9 cellular contexts compared by ENCODE assay signal in genomic region chr6:25136879-25137278, GRCh38.
DNase-seq lines count a peak whose midpoint lies in the region; ATAC-seq and TF ChIP-seq lines count a peak whose summit lies in the region.
"Had no signal": no experiment of that assay in that cellular context is flagged by ENCODE, and none has a peak within 500 bp of the region (broad histone marks: within the 10 kb centered on the region; RNA-seq: fewer than 3 reads in every experiment).

No MANE protein-coding gene starts in this region.

- 0% methylated on average over 1 of the region's 2 CpGs for WGBS in right lobe of liver (ENCODE audit: insufficient coverage, low coverage, low lambda C conversion rate, missing lambda C conversion rate)

- H3K9me3 ChIP-seq in right lobe of liver: no peaks in the 10 kb centered on the region
- no peaks in the 10 kb centered on the region for H3K9me3 ChIP-seq in tibial artery
- peaks cover 21% of the 10 kb centered on the region for H3K9me3 ChIP-seq in neural progenitor cell (ENCODE audit: low read depth)

- no peaks in the 10 kb centered on the region for H3K36me3 ChIP-seq in right lobe of liver
- H3K36me3 ChIP-seq in tibial artery: no peaks in the 10 kb centered on the region
- H3K36me3 ChIP-seq in neural progenitor cell: no peaks in the 10 kb centered on the region

- peak overlapping the region; percentile 37 to 64 (median 61) for H3K27ac ChIP-seq in right lobe of liver
- peak overlapping the region; percentile 86 for H3K27ac ChIP-seq in tibial artery
- H3K27ac ChIP-seq in neural progenitor cell: no peak overlapping the region

- no peaks in the 10 kb centered on the region for H3K27me3 ChIP-seq in right lobe of liver
- H3K27me3 ChIP-seq in tibial artery: no peaks in the 10 kb centered on the region
- H3K27me3 ChIP-seq in neural progenitor cell: no peaks in the 10 kb centered on the region

- H3K4me3 ChIP-seq in right lobe of liver (peak overlapping the region in 2 of 3 donors; percentile 6 to 10), tibial artery (peak overlapping the region; percentile 53), neural progenitor cell (no peak overlapping the region)

- intact Hi-C loops in right lobe of liver (cut with DNase I) (no loop called here), tibial artery (cut with DNase I; ENCODE audit: low total_unique reads) (loop anchor here (5.0 kb wide), 1 partner anchor 40 kb away; no protein-coding TSS in a partner anchor)

- ATAC-seq in right lobe of liver (peak; percentile 57 to 78 (median 62)), HG02759 (IDR thresholded peaks at IDR 0.05; ENCODE audit: unreplicated experiment) (no peak)

- TF ChIP-seq CTCF in right lobe of liver (IDR thresholded peaks at IDR 0.05) (no peak), tibial artery (IDR thresholded peaks at IDR 0.05) (no peak), neural progenitor cell (IDR thresholded peaks at IDR 0.05) (no peak)

- H2AFZ ChIP-seq in neural progenitor cell (replicated peaks): no peak overlapping the region

- no peak overlapping the region for H3K4me2 ChIP-seq in neural progenitor cell

- H3K27me3 Mint-ChIP-seq in activated T-cell treated with anti-CD3 and anti-CD28 coated beads, Interleukin-2, amount 50 U/mL, for 24 hours: no peaks in the 10 kb centered on the region
- no peaks in the 10 kb centered on the region for H3K27me3 Mint-ChIP-seq in neural progenitor cell (ENCODE audit: insufficient read depth, low read depth)

- H3K4me1 ChIP-seq in right lobe of liver (peaks cover 0 to 7% (median 2%) of the 10 kb centered on the region in 4 donors), tibial artery (peaks cover 0 to 67% (median 21%) of the 10 kb centered on the region in 4 donors), neural progenitor cell (no peaks in the 10 kb centered on the region)

- peaks cover 10% of the 10 kb centered on the region for H3K9me3 Mint-ChIP-seq in activated T-cell treated with anti-CD3 and anti-CD28 coated beads, Interleukin-2, amount 50 U/mL, for 24 hours
- H3K9me3 Mint-ChIP-seq in neural progenitor cell: peaks cover 14% of the 10 kb centered on the region

- peaks cover 53% of the 10 kb centered on the region for H3K4me1 Mint-ChIP-seq in activated T-cell treated with anti-CD3 and anti-CD28 coated beads, Interleukin-2, amount 50 U/mL, for 24 hours (ENCODE audit: low read depth)
- H3K4me1 Mint-ChIP-seq in neural progenitor cell: no peaks in the 10 kb centered on the region

- no peaks in the 10 kb centered on the region for H3K79me2 ChIP-seq in neural progenitor cell (ENCODE audit: low read depth)

- peaks cover 62% of the 10 kb centered on the region for H3K36me3 Mint-ChIP-seq in activated T-cell treated with anti-CD3 and anti-CD28 coated beads, Interleukin-2, amount 50 U/mL, for 24 hours (ENCODE audit: low read depth)
- H3K36me3 Mint-ChIP-seq in neural progenitor cell: peaks cover 1% of the 10 kb centered on the region

- H3F3A ChIP-seq in neural progenitor cell (ENCODE audit: low read depth): no peaks in the 10 kb centered on the region

- TF ChIP-seq POLR2A in right lobe of liver (IDR thresholded peaks at IDR 0.05): peak; percentile 14

- peak overlapping the region; percentile 100 for H3K27ac Mint-ChIP-seq in activated T-cell treated with anti-CD3 and anti-CD28 coated beads, Interleukin-2, amount 50 U/mL, for 24 hours
- H3K27ac Mint-ChIP-seq in neural progenitor cell: no peak overlapping the region

- no peaks in the 10 kb centered on the region for H4K20me1 ChIP-seq in neural progenitor cell (ENCODE audit: low read depth)

- H3K4me3 Mint-ChIP-seq in activated T-cell treated with anti-CD3 and anti-CD28 coated beads, Interleukin-2, amount 50 U/mL, for 24 hours: peak overlapping the region; percentile 91
- no peak overlapping the region for H3K4me3 Mint-ChIP-seq in neural progenitor cell

- no peak overlapping the region for H3K9ac ChIP-seq in neural progenitor cell

- DNase-seq in activated T-cell treated with anti-CD3 and anti-CD28 coated beads, Interleukin-2, amount 50 U/mL, for 24 hours: peak; percentile 41
- no peak for DNase-seq in activated T-cell treated with anti-CD3 and anti-CD28 coated beads, Interleukin-2, amount 50 U/mL, for 1 hour
- peak; percentile 34 for DNase-seq in amniotic epithelial cell (ENCODE audit: low read depth)
- DNase-seq in right lobe of liver: no peak
- peak in 1 of 2 donors; percentile 31 for DNase-seq in tibial artery
- DNase-seq in NCI-H774 (lab: John Stamatoyannopoulos, UW): no peak
- no peak for DNase-seq in neural progenitor cell (ENCODE audit: low spot score)
- DNase-seq: NCI-H1930 had no signal

Comparison
In these comparisons a context has a peak if more than half of its experiments do, and no peak if none do; other contexts are left out.
1. DNase-seq: peak in activated T-cell treated with anti-CD3 and anti-CD28 coated beads, Interleukin-2, amount 50 U/mL, for 24 hours (single experiment) and amniotic epithelial cell (single experiment); none in activated T-cell treated with anti-CD3 and anti-CD28 coated beads, Interleukin-2, amount 50 U/mL, for 1 hour (single experiment), right lobe of liver (0 of 3), NCI-H774 (single experiment) and neural progenitor cell (single experiment).